9 cellular contexts compared by ENCODE assay signal in genomic region chr3:139520028-139520737, GRCh38. TPM values are rescaled to one million over a fixed set of nuclear protein-coding genes. Genes with fewer than 3 reads are reported as not detected.
A peak's percentile ranks its signal among the peaks of the same experiment; 100 is the strongest.
DNase-seq lines count a peak whose midpoint lies in the region; ATAC-seq and TF ChIP-seq lines count a peak whose summit lies in the region.
"Had no signal": no experiment of that assay in that cellular context is flagged by ENCODE, and none has a peak within 500 bp of the region (broad histone marks: within the 10 kb centered on the region; RNA-seq: fewer than 3 reads in every experiment).

No MANE protein-coding gene starts in this region.

- DNase-seq in choroid plexus epithelial cell (ENCODE audit: low read depth), result peak; percentile 72
- no peak for DNase-seq in osteoblast (ENCODE audit: insufficient read length, low spot score, missing footprints)
- DNase-seq in CD4-positive, alpha-beta T cell, result no peak
- no peak for DNase-seq in GM03348 (ENCODE audit: low spot score)

- H3K4me2 ChIP-seq in Loucy (ENCODE audit: low read depth, low read length, poor library complexity, severe bottlenecking), result no peak overlapping the region
- no peak overlapping the region for H3K4me2 ChIP-seq in osteoblast (ENCODE audit: insufficient read depth, low read length)

- CTCF ChIA-PET in CD4-positive, alpha-beta T cell (lab: Charles Lee), result interaction anchor here (0.7 kb wide), 1 partner anchor 143 kb away, joined by 3 read pairs; no protein-coding TSS in a partner anchor

- no peak overlapping the region for H3K4me3 Mint-ChIP-seq in CD4-positive, alpha-beta T cell
- H3K4me3 Mint-ChIP-seq: stimulated activated naive CD8-positive, alpha-beta T cell treated with anti-CD3 and anti-CD28 coated beads, Interleukin-15, Interleukin-2, amounts not matched to agents 100 ng/mL and 50 ng/mL, for 24 hours had no signal

- H3K9me2 ChIP-seq in Loucy (replicated peaks; ENCODE audit: low read depth, low read length), result no peaks in the 10 kb centered on the region

- POLR2A ChIA-PET in CD4-positive, alpha-beta T cell (lab: Charles Lee), result no interaction called here

- no peaks in the 10 kb centered on the region for H3K27me3 Mint-ChIP-seq in CD4-positive, alpha-beta T cell
- H3K27me3 Mint-ChIP-seq: stimulated activated naive CD8-positive, alpha-beta T cell treated with anti-CD3 and anti-CD28 coated beads, Interleukin-15, Interleukin-2, amounts not matched to agents 100 ng/mL and 50 ng/mL, for 24 hours had no signal

- H3K4me1 Mint-ChIP-seq in CD4-positive, alpha-beta T cell (ENCODE audit: low read depth), result no peaks in the 10 kb centered on the region

- H3K36me3 ChIP-seq in Loucy (ENCODE audit: insufficient read depth, low read length) (no peaks in the 10 kb centered on the region), osteoblast (ENCODE audit: insufficient read depth, low read length) (no peaks in the 10 kb centered on the region)
- H3K36me3 ChIP-seq: SJSA1 had no signal

- TF ChIP-seq CTCF in GM12874 (IDR thresholded peaks at IDR 0.05; ENCODE audit: insufficient read depth, low read depth, low read length) (peak; percentile 38), Loucy (conservative IDR thresholded peaks at IDR 0.05; ENCODE audit: low read length) (peak; percentile 65), choroid plexus epithelial cell (conservative IDR thresholded peaks at IDR 0.05; ENCODE audit: low read depth, low read length) (peak; percentile 44), osteoblast (IDR thresholded peaks at IDR 0.05; ENCODE audit: extremely low read depth, low read depth, low read length) (peak; percentile 27)
- no peak for TF ChIP-seq CTCF in CD4-positive, alpha-beta T cell (IDR thresholded peaks at IDR 0.05)

- H3K27ac ChIP-seq in osteoblast (ENCODE audit: low read depth, low read length), result no peak overlapping the region
- H3K27ac ChIP-seq in CD4-positive, alpha-beta T cell (ENCODE audit: low read depth, low read length), result no peak overlapping the region
- H3K27ac ChIP-seq: SJSA1 had no signal

- H3K4me1 ChIP-seq in Loucy (ENCODE audit: insufficient read depth, low read length, poor library complexity, severe bottlenecking) (no peaks in the 10 kb centered on the region), osteoblast (ENCODE audit: insufficient read depth, low read length) (no peaks in the 10 kb centered on the region)

- H3K27me3 ChIP-seq in Loucy (ENCODE audit: insufficient read depth, low read length, poor library complexity, severe bottlenecking), result no peaks in the 10 kb centered on the region
- H3K27me3 ChIP-seq in osteoblast (ENCODE audit: insufficient read depth, low read length), result no peaks in the 10 kb centered on the region
- no peaks in the 10 kb centered on the region for H3K27me3 ChIP-seq in CD4-positive, alpha-beta T cell (ENCODE audit: control insufficient read depth, insufficient read depth, low read length)
- H3K27me3 ChIP-seq: SJSA1 had no signal

- H4K20me1 ChIP-seq in Loucy (ENCODE audit: insufficient read depth, low read length, poor library complexity, severe bottlenecking) (no peaks in the 10 kb centered on the region), osteoblast (ENCODE audit: insufficient read depth, low read length) (no peaks in the 10 kb centered on the region)

- no peak overlapping the region for H2AFZ ChIP-seq in Loucy (ENCODE audit: low read length)
- H2AFZ ChIP-seq in osteoblast (ENCODE audit: low read length), result no peak overlapping the region

- H3K36me3 Mint-ChIP-seq in CD4-positive, alpha-beta T cell (ENCODE audit: low read depth), result no peaks in the 10 kb centered on the region

- H3F3A ChIP-seq in Loucy (ENCODE audit: low read depth), result no peaks in the 10 kb centered on the region

- H3K9me3 ChIP-seq in Loucy (ENCODE audit: insufficient read depth, low read depth, low read length) (no peaks in the 10 kb centered on the region), osteoblast (ENCODE audit: low read depth, low read length) (no peaks in the 10 kb centered on the region)
- no peaks in the 10 kb centered on the region for H3K9me3 ChIP-seq in CD4-positive, alpha-beta T cell (ENCODE audit: control insufficient read depth, low read length)
- H3K9me3 ChIP-seq: SJSA1 had no signal

- H3K27ac Mint-ChIP-seq in CD4-positive, alpha-beta T cell, result no peak overlapping the region
- H3K27ac Mint-ChIP-seq: stimulated activated naive CD8-positive, alpha-beta T cell treated with anti-CD3 and anti-CD28 coated beads, Interleukin-15, Interleukin-2, amounts not matched to agents 100 ng/mL and 50 ng/mL, for 24 hours had no signal

- H3K79me2 ChIP-seq in Loucy (ENCODE audit: insufficient read depth, low read length) (no peaks in the 10 kb centered on the region), osteoblast (ENCODE audit: insufficient read depth, low read length) (no peaks in the 10 kb centered on the region)

- intact Hi-C loops in CD4-positive, alpha-beta T cell (cut with DNase I, micrococcal nuclease), result no loop called here

- ATAC-seq in CD4-positive, alpha-beta T cell (ENCODE audit: poor library complexity), result no peak
- no peak for ATAC-seq in HG02884 (IDR thresholded peaks at IDR 0.05; ENCODE audit: unreplicated experiment)

- H3K9me3 Mint-ChIP-seq in CD4-positive, alpha-beta T cell, result no peaks in the 10 kb centered on the region
- H3K9me3 Mint-ChIP-seq: stimulated activated naive CD8-positive, alpha-beta T cell treated with anti-CD3 and anti-CD28 coated beads, Interleukin-15, Interleukin-2, amounts not matched to agents 100 ng/mL and 50 ng/mL, for 24 hours had no signal

- H3K4me3 ChIP-seq in Loucy (ENCODE audit: low read length, poor library complexity, severe bottlenecking), result no peak overlapping the region
- H3K4me3 ChIP-seq in choroid plexus epithelial cell (ENCODE audit: low read depth, low read length), result no peak overlapping the region
- H3K4me3 ChIP-seq in osteoblast (ENCODE audit: insufficient read depth, low read length), result no peak overlapping the region
- H3K4me3 ChIP-seq: SJSA1 had no signal

- H3K9ac ChIP-seq in Loucy (ENCODE audit: low read depth, low read length, poor library complexity, severe bottlenecking), result no peak overlapping the region

RNA-seq across cellular contexts. Expression of gene RBP1, which starts 19.4 kb away (rescaled TPM):
- 1.4 and 2.4 TPM in 2 replicates for total RNA-seq in osteoblast
- not detected for total RNA-seq in CD4-positive, alpha-beta T cell

RNA-seq across cellular contexts. Expression of gene RBP2, which starts 43.9 kb away (rescaled TPM):
- not detected in 2 replicates for total RNA-seq in osteoblast
- total RNA-seq in CD4-positive, alpha-beta T cell, result not detected
- total RNA-seq: SJSA1 had no signal
